ENCODE assay signal across 9 cellular contexts in genomic region chr15:74787251-74788041, GRCh38. TPM values are rescaled to one million over a fixed set of nuclear protein-coding genes. Genes with fewer than 3 reads are reported as not detected.
DNase-seq lines count a peak whose midpoint lies in the region; TF ChIP-seq lines count a peak whose summit lies in the region.
"Had no signal": no experiment of that assay in that cellular context is flagged by ENCODE, and none has a peak within 500 bp of the region (broad histone marks: within the 10 kb centered on the region; RNA-seq: fewer than 3 reads in every experiment).

No MANE protein-coding gene starts in this region.

- H3K27me3 Mint-ChIP-seq in activated CD4-positive, alpha-beta T cell treated with anti-CD3 and anti-CD28 coated beads, Interleukin-2, amount 10 ng/mL, durations not matched to agents 7 days and 5 days: no peaks in the 10 kb centered on the region

- H3K4me3 Mint-ChIP-seq in activated CD4-positive, alpha-beta T cell treated with anti-CD3 and anti-CD28 coated beads, Interleukin-2, amount 10 ng/mL, durations not matched to agents 7 days and 5 days: peak overlapping the region; percentile 88

- 54% methylated on average over 13 of the region's 13 CpGs for WGBS in prostate gland

- peak; percentile 91 for TF ChIP-seq CTCF in GM12872 (IDR thresholded peaks at IDR 0.05; ENCODE audit: insufficient read depth, low read depth, low read length)
- TF ChIP-seq CTCF in HEK293 (tag by site-specific recombination; IDR thresholded peaks at IDR 0.05): peak; percentile 89
- TF ChIP-seq CTCF in NB4 (IDR thresholded peaks at IDR 0.05; ENCODE audit: low read depth, low read length): peak; percentile 80
- TF ChIP-seq CTCF in coronary artery (IDR thresholded peaks at IDR 0.05): no peak
- TF ChIP-seq CTCF in prostate gland (IDR thresholded peaks at IDR 0.05): peak in 1 of 4 experiments; percentile 41

- H3K36me3 Mint-ChIP-seq in activated CD4-positive, alpha-beta T cell treated with anti-CD3 and anti-CD28 coated beads, Interleukin-2, amount 10 ng/mL, durations not matched to agents 7 days and 5 days (ENCODE audit: low read depth): peaks cover 81% of the 10 kb centered on the region

- no peak overlapping the region for H3K27ac ChIP-seq in HEK293 (ENCODE audit: extremely low read depth, low read depth, low read length)
- peak overlapping the region; percentile 47 to 67 for H3K27ac ChIP-seq in coronary artery
- peak overlapping the region in 1 of 2 donors; percentile 45 for H3K27ac ChIP-seq in prostate gland

- no peaks in the 10 kb centered on the region for H3K9me3 ChIP-seq in HEK293 (ENCODE audit: control insufficient read depth, insufficient read depth, low read depth, low read length)
- no peaks in the 10 kb centered on the region for H3K9me3 ChIP-seq in prostate gland

- TF ChIP-seq POLR2A in NB4 (IDR thresholded peaks at IDR 0.05; ENCODE audit: extremely low read depth, insufficient read length) (no peak), prostate gland (IDR thresholded peaks at IDR 0.05) (no peak)

- peak; percentile 99 for DNase-seq in NB4 (ENCODE audit: low read depth)
- DNase-seq in activated CD4-positive, alpha-beta T cell treated with anti-CD3 and anti-CD28 coated beads, Interleukin-2, amount 10 ng/mL, durations not matched to agents 7 days and 5 days: peak; percentile 95
- no peak for DNase-seq in coronary artery (ENCODE audit: low spot score)
- DNase-seq in lung microvascular endothelial cell (ENCODE audit: low read depth in 2 of 2): peak; percentile 52 to 55
- peak; percentile 72 to 85 for DNase-seq in stimulated activated CD8-positive, alpha-beta memory T cell treated with anti-CD3 and anti-CD28 coated beads, Interleukin-4, amount 100 ng/mL, for 4 hours (ENCODE audit: low read depth in 2 of 2, low spot score in 1 of 2)
- no peak for DNase-seq in prostate gland (ENCODE audit: low spot score)

- H3K36me3 ChIP-seq in HEK293 (ENCODE audit: control insufficient read depth in 2 of 2, insufficient read depth in 1 of 2, low read length in 2 of 2) (peaks cover 0 to 30% of the 10 kb centered on the region in 2 experiments; a peak in 1 of 3 replicates), prostate gland (no peaks in the 10 kb centered on the region)

- H3K4me3 ChIP-seq in HEK293 (ENCODE audit: low read depth, low read length): no peak overlapping the region
- peak overlapping the region; percentile 44 for H3K4me3 ChIP-seq in NB4 (ENCODE audit: low read depth, low read length)
- peak overlapping the region; percentile 17 for H3K4me3 ChIP-seq in coronary artery
- H3K4me3 ChIP-seq in prostate gland: no peak overlapping the region

- H3K27ac Mint-ChIP-seq in activated CD4-positive, alpha-beta T cell treated with anti-CD3 and anti-CD28 coated beads, Interleukin-2, amount 10 ng/mL, durations not matched to agents 7 days and 5 days: peak overlapping the region; percentile 98

- POLR2A ChIA-PET in HEK293 (lab: Yijun Ruan, JAX): interaction anchor here (0.5 to 1.4 kb wide), 7 partner anchors 8 to 247 kb away, joined by 3 to 4 read pairs (median 3); partner anchors contain the start of gene MPI
- POLR2A ChIA-PET in activated CD4-positive, alpha-beta T cell treated with anti-CD3 and anti-CD28 coated beads, Interleukin-2, amount 10 ng/mL, durations not matched to agents 7 days and 5 days (lab: Charles Lee): interaction anchor here (0.5 to 2.0 kb wide), 5 partner anchors 9 to 172 kb away, joined by 3 to 14 read pairs (median 3); partner anchors contain the start of gene CLK3

- intact Hi-C loops in prostate gland (cut with DNase I): no loop called here

- peaks cover 59% of the 10 kb centered on the region for H3K4me1 ChIP-seq in HEK293 (ENCODE audit: control insufficient read depth, insufficient read depth, low read length)
- peaks cover 32% of the 10 kb centered on the region for H3K4me1 ChIP-seq in prostate gland (replicated peaks)

- H3K27me3 ChIP-seq in prostate gland (replicated peaks; ENCODE audit: insufficient read depth): no peaks in the 10 kb centered on the region

- peaks cover 66% of the 10 kb centered on the region for H3K4me1 Mint-ChIP-seq in activated CD4-positive, alpha-beta T cell treated with anti-CD3 and anti-CD28 coated beads, Interleukin-2, amount 10 ng/mL, durations not matched to agents 7 days and 5 days

- CTCF ChIA-PET in HEK293 (lab: Yijun Ruan, JAX): interaction anchor here (0.5 to 25.7 kb wide), 34 partner anchors 11 to 864 kb away, joined by 3 to 649 read pairs (median 4); partner anchors contain the start of genes CSK, STOML1 and ULK3
- CTCF ChIA-PET in activated CD4-positive, alpha-beta T cell treated with anti-CD3 and anti-CD28 coated beads, Interleukin-2, amount 10 ng/mL, durations not matched to agents 7 days and 5 days (lab: Charles Lee): interaction anchor here (0.5 to 27.9 kb wide), 44 partner anchors 6 to 785 kb away, joined by 3 to 930 read pairs (median 3); partner anchors contain the start of genes CLK3, CSK, FAM219B and LMAN1L

- H3K9me3 Mint-ChIP-seq in activated CD4-positive, alpha-beta T cell treated with anti-CD3 and anti-CD28 coated beads, Interleukin-2, amount 10 ng/mL, durations not matched to agents 7 days and 5 days: no peaks in the 10 kb centered on the region

TF ChIP-seq in HEK293, 187 proteins besides CTCF, POLR2A, EP300 and RAD21 (continues in another document):
- TF ChIP-seq ZNF354C (tag by site-specific recombination; IDR thresholded peaks at IDR 0.05; ENCODE audit: borderline replicate concordance, low read depth): no peak
- TF ChIP-seq ZNF148 (tag by site-specific recombination; IDR thresholded peaks at IDR 0.05; ENCODE audit: borderline replicate concordance): no peak
- peak; percentile 57 for TF ChIP-seq ZFP69B (tag by site-specific recombination; IDR thresholded peaks at IDR 0.05)
- TF ChIP-seq, protein P1, sequence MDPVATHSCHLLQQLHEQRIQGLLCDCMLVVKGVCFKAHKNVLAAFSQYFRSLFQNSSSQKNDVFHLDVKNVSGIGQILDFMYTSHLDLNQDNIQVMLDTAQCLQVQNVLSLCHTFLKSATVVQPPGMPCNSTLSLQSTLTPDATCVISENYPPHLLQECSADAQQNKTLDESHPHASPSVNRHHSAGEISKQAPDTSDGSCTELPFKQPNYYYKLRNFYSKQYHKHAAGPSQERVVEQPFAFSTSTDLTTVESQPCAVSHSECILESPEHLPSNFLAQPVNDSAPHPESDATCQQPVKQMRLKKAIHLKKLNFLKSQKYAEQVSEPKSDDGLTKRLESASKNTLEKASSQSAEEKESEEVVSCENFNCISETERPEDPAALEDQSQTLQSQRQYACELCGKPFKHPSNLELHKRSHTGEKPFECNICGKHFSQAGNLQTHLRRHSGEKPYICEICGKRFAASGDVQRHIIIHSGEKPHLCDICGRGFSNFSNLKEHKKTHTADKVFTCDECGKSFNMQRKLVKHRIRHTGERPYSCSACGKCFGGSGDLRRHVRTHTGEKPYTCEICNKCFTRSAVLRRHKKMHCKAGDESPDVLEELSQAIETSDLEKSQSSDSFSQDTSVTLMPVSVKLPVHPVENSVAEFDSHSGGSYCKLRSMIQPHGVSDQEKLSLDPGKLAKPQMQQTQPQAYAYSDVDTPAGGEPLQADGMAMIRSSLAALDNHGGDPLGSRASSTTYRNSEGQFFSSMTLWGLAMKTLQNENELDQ (tag by site-specific recombination; IDR thresholded peaks at IDR 0.05; ENCODE audit: low read depth): no peak
- no peak for TF ChIP-seq FEZF1 (tag by site-specific recombination; IDR thresholded peaks at IDR 0.05)
- TF ChIP-seq ZNF501 (tag by site-specific recombination; IDR thresholded peaks at IDR 0.05): no peak

RNA-seq across cellular contexts. Expression of gene CSK, which starts 5.6 kb away (rescaled TPM):
- 100 to 1,000 TPM; 315 to 348 TPM for total RNA-seq in activated CD4-positive, alpha-beta T cell treated with anti-CD3 and anti-CD28 coated beads, Interleukin-2, amount 10 ng/mL, durations not matched to agents 7 days and 5 days
- total RNA-seq in lung microvascular endothelial cell (24.4 and 37.9 TPM in 2 replicates), prostate gland (10 to 100 TPM; 45.3 to 57.0 TPM)

RNA-seq across cellular contexts. Expression of gene LMAN1L, which starts 25.2 kb away (rescaled TPM):
- total RNA-seq in activated CD4-positive, alpha-beta T cell treated with anti-CD3 and anti-CD28 coated beads, Interleukin-2, amount 10 ng/mL, durations not matched to agents 7 days and 5 days: under 1 TPM; 0.87 to 0.92 TPM
- total RNA-seq in lung microvascular endothelial cell: not detected in 2 replicates
- 100 to 1,000 TPM; 219 to 229 TPM for total RNA-seq in prostate gland

RNA-seq across cellular contexts. Expression of gene CYP1A2, which starts 38.8 kb away (rescaled TPM):
- not detected for total RNA-seq in activated CD4-positive, alpha-beta T cell treated with anti-CD3 and anti-CD28 coated beads, Interleukin-2, amount 10 ng/mL, durations not matched to agents 7 days and 5 days
- not detected in 2 replicates for total RNA-seq in lung microvascular endothelial cell
- under 1 TPM in 1 of 2 donors, not detected in 1; 0.46 TPM for total RNA-seq in prostate gland
- total RNA-seq: urinary bladder had no signal

RNA-seq across cellular contexts. Expression of gene CPLX3, which starts 39.0 kb away (rescaled TPM):
- total RNA-seq in activated CD4-positive, alpha-beta T cell treated with anti-CD3 and anti-CD28 coated beads, Interleukin-2, amount 10 ng/mL, durations not matched to agents 7 days and 5 days: under 1 TPM; 0.12 to 0.19 TPM
- not detected in 2 replicates for total RNA-seq in lung microvascular endothelial cell
- 10 to 100 TPM; 40.5 to 59.8 TPM for total RNA-seq in prostate gland
- total RNA-seq: urinary bladder had no signal

RNA-seq across cellular contexts. Expression of gene ULK3, which starts 55.5 kb away (rescaled TPM):
- 10 to 100 TPM; 56.6 to 66.4 TPM for total RNA-seq in activated CD4-positive, alpha-beta T cell treated with anti-CD3 and anti-CD28 coated beads, Interleukin-2, amount 10 ng/mL, durations not matched to agents 7 days and 5 days
- total RNA-seq in lung microvascular endothelial cell (12.4 and 19.4 TPM in 2 replicates), prostate gland (10 to 100 TPM; 44.6 to 98.5 TPM)

Comparison
In these comparisons a context has a peak if more than half of its experiments do, and no peak if none do; other contexts are left out.
1. H3K4me3 ChIP-seq: peak in NB4 (single experiment) and coronary artery (single experiment); none in HEK293 (single experiment) and prostate gland (0 of 2).
2. DNase-seq: peak in NB4 (single experiment), activated CD4-positive, alpha-beta T cell treated with anti-CD3 and anti-CD28 coated beads, Interleukin-2, amount 10 ng/mL, durations not matched to agents 7 days and 5 days (single experiment), lung microvascular endothelial cell (2 of 2) and stimulated activated CD8-positive, alpha-beta memory T cell treated with anti-CD3 and anti-CD28 coated beads, Interleukin-4, amount 100 ng/mL, for 4 hours (2 of 2); none in coronary artery (single experiment) and prostate gland (single experiment).
3. RNA of gene LMAN1L, which starts 25.2 kb away (total RNA-seq): 219 to 229 TPM in prostate gland; 0.87 to 0.92 TPM in activated CD4-positive, alpha-beta T cell treated with anti-CD3 and anti-CD28 coated beads, Interleukin-2, amount 10 ng/mL, durations not matched to agents 7 days and 5 days and not detected in lung microvascular endothelial cell; every median in the first group is over 100 times any median in the second.